In the genomic region with DNA sequence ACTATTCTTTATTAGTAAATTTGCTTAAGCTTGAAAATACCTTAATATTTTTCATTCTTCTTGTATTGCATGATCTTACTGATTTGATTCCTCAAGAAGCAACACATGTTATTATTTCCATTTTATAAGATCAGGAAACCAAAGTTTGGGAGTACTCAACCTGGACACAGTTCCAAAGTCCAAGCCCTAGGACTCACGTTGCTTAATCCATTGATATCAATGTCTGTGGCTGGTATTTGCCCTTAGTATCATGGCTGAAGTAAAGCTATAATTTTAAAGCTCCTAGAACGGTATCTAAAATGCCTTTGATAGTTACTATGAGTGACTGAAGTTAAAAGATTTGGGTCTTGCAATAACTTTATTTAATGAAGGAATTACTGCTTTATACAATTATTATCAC, we compare ENCODE assay signal across 27 cellular contexts.
"Had no signal": no experiment of that assay in that cellular context is flagged by ENCODE, and none has a peak within 500 bp of the region (broad histone marks: within the 10 kb centered on the region; RNA-seq: fewer than 3 reads in every experiment).

No MANE protein-coding gene starts in this region.

- DNase-seq: stimulated activated CD4-positive, alpha-beta T cell treated with anti-CD3 and anti-CD28 coated beads, Interleukin-2, amount 100 ng/mL, for 48 hours; stimulated activated CD4-positive, alpha-beta T cell treated with anti-CD3 and anti-CD28 coated beads, Interleukin-4, amount 100 ng/mL, for 1 hour; stimulated activated CD4-positive, alpha-beta T cell treated with anti-CD3 and anti-CD28 coated beads, Interleukin-4, amount 100 ng/mL, for 24 hours; stimulated activated CD4-positive, alpha-beta T cell treated with anti-CD3 and anti-CD28 coated beads, Interleukin-4, amount 100 ng/mL, for 4 hours; stimulated activated CD8-positive, alpha-beta memory T cell treated with anti-CD3 and anti-CD28 coated beads, Interleukin-4, amount 100 ng/mL, for 48 hours; stimulated activated naive B cell treated with anti-CD40 and anti-IgM and Interleukin-4, amounts not matched to agents 10 μg/mL and 1 μg/mL and 100 μg/mL, for 72 hours; stimulated activated naive CD4-positive, alpha-beta T cell; stimulated activated naive CD4-positive, alpha-beta T cell treated with Interleukin-2 at 50 U/mL for 16 hours; stimulated activated naive CD8-positive, alpha-beta T cell treated with anti-CD3 and anti-CD28 coated beads, Interleukin-15, amount 100 ng/mL, for 72 hours; stimulated activated naive CD8-positive, alpha-beta T cell treated with anti-CD3 and anti-CD28 coated beads, Interleukin-15, Interleukin-2, amounts not matched to agents 100 U/mL and 50 U/mL, for 24 hours; stomach; substantia nigra; testis; thyroid gland; tibial artery; transverse colon; trophoblast cell; upper lobe of left lung; upper lobe of right lung; uterus had no signal

- H3K27me3 ChIP-seq: stomach, suprapubic skin, testis, thyroid gland, tibial artery, tibial nerve, transverse colon, upper lobe of left lung, upper lobe of right lung, uterus, vagina had no signal

- H3K4me1 ChIP-seq: stomach, suprapubic skin, testis, thyroid gland, tibial artery, transverse colon, upper lobe of left lung, upper lobe of right lung, uterus, vagina had no signal

- H3K27ac ChIP-seq: stomach, suprapubic skin, testis, thoracic aorta, thyroid gland, tibial artery, tibial nerve, transverse colon, upper lobe of left lung, upper lobe of right lung, uterus, vagina had no signal

- H3K4me3 ChIP-seq: stomach, suprapubic skin, testis, thoracic aorta, thyroid gland, tibial artery, tibial nerve, transverse colon, upper lobe of left lung, upper lobe of right lung, uterus, vagina had no signal

- H3K36me3 ChIP-seq: stomach, suprapubic skin, thoracic aorta, thyroid gland, tibial artery, tibial nerve, transverse colon, upper lobe of left lung, upper lobe of right lung, uterus, vagina had no signal

- H3K9me3 ChIP-seq: stomach, suprapubic skin, testis, thoracic aorta, thyroid gland, tibial artery, tibial nerve, transverse colon, upper lobe of left lung, upper lobe of right lung, uterus, vagina had no signal

- FAIRE-seq: urothelium cell line had no signal

- ATAC-seq: stimulated activated effector memory CD8-positive, alpha-beta T cell treated with anti-CD3 and anti-CD28 coated beads, Interleukin-12 subunit alpha, Interleukin-12 subunit beta, amount 100 ng/mL, for 72 hours; stimulated activated memory B cell treated with anti-CD40 and anti-IgM and Interleukin-4, amounts not matched to agents 10 μg/mL and 1 μg/mL and 100 μg/mL, for 72 hours; stimulated activated naive B cell treated with anti-CD40 and anti-IgM and Interleukin-4, amounts not matched to agents 10 μg/mL and 1 μg/mL and 100 μg/mL, for 72 hours; stimulated activated naive CD8-positive, alpha-beta T cell treated with anti-CD3 and anti-CD28 coated beads, Interleukin-15, amount 100 ng/mL, for 72 hours; stimulated activated naive CD8-positive, alpha-beta T cell treated with anti-CD3 and anti-CD28 coated beads, Interleukin-15, Interleukin-2, amounts not matched to agents 100 U/mL and 50 U/mL, for 24 hours; upper lobe of right lung had no signal
